ENCODE assay signal across 2 cellular contexts in genomic region chr5:171129308-171129707, GRCh38.
TF ChIP-seq lines count a peak whose summit lies in the region.

No MANE protein-coding gene starts in this region.

TF ChIP-seq in HCT116, 20 proteins besides CTCF, POLR2A, EP300 and RAD21 (continued from another document):
- TF ChIP-seq, protein P1, sequence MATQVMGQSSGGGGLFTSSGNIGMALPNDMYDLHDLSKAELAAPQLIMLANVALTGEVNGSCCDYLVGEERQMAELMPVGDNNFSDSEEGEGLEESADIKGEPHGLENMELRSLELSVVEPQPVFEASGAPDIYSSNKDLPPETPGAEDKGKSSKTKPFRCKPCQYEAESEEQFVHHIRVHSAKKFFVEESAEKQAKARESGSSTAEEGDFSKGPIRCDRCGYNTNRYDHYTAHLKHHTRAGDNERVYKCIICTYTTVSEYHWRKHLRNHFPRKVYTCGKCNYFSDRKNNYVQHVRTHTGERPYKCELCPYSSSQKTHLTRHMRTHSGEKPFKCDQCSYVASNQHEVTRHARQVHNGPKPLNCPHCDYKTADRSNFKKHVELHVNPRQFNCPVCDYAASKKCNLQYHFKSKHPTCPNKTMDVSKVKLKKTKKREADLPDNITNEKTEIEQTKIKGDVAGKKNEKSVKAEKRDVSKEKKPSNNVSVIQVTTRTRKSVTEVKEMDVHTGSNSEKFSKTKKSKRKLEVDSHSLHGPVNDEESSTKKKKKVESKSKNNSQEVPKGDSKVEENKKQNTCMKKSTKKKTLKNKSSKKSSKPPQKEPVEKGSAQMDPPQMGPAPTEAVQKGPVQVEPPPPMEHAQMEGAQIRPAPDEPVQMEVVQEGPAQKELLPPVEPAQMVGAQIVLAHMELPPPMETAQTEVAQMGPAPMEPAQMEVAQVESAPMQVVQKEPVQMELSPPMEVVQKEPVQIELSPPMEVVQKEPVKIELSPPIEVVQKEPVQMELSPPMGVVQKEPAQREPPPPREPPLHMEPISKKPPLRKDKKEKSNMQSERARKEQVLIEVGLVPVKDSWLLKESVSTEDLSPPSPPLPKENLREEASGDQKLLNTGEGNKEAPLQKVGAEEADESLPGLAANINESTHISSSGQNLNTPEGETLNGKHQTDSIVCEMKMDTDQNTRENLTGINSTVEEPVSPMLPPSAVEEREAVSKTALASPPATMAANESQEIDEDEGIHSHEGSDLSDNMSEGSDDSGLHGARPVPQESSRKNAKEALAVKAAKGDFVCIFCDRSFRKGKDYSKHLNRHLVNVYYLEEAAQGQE (IDR thresholded peaks at IDR 0.05; ENCODE audit: low read depth), result no peak
- TF ChIP-seq CBX3 (IDR thresholded peaks at IDR 0.05; ENCODE audit: low read depth) (no peak), ATF3 (IDR thresholded peaks at IDR 0.05) (no peak)

TF ChIP-seq in WTC11, 78 proteins besides CTCF, POLR2A, EP300 and RAD21 (continued from another document):
- TF ChIP-seq E2F4 (CRISPR knock-in tag; IDR thresholded peaks at IDR 0.05; ENCODE audit: borderline replicate concordance, low read depth) (no peak), NR3C1 (CRISPR knock-in tag; conservative IDR thresholded peaks at IDR 0.05; ENCODE audit: low read depth) (no peak), TP53 (CRISPR knock-in tag; IDR thresholded peaks at IDR 0.05) (no peak), PRRX2 (CRISPR knock-in tag; IDR thresholded peaks at IDR 0.05) (no peak), USF2 (CRISPR knock-in tag; IDR thresholded peaks at IDR 0.05) (no peak), ATF2 (CRISPR knock-in tag; IDR thresholded peaks at IDR 0.05; ENCODE audit: borderline replicate concordance, low read depth) (no peak)
